9 cellular contexts compared by ENCODE assay signal in genomic region chr4:11505225-11505971, GRCh38.
DNase-seq lines count a peak whose midpoint lies in the region; ATAC-seq and TF ChIP-seq lines count a peak whose summit lies in the region.
"Had no signal": no experiment of that assay in that cellular context is flagged by ENCODE, and none has a peak within 500 bp of the region (broad histone marks: within the 10 kb centered on the region; RNA-seq: fewer than 3 reads in every experiment).

No MANE protein-coding gene starts in this region.

- H2AFZ ChIP-seq in DND-41 (ENCODE audit: low read depth, low read length): no peak overlapping the region

- H3K27me3 ChIP-seq in DND-41 (ENCODE audit: insufficient read depth, low read length, poor library complexity): no peaks in the 10 kb centered on the region
- H3K27me3 ChIP-seq in body of pancreas: no peaks in the 10 kb centered on the region
- no peaks in the 10 kb centered on the region for H3K27me3 ChIP-seq in mucosa of stomach (ENCODE audit: control insufficient read depth, insufficient read depth, low read length)

- POLR2A ChIA-PET in HEK293T (lab: Yijun Ruan, JAX): interaction anchor here (0.6 kb wide), 1 partner anchor 669 kb away, joined by 3 read pairs; no protein-coding TSS in a partner anchor

- intact Hi-C loops in body of pancreas (cut with DNase I): no loop called here

- H3K4me2 ChIP-seq in DND-41 (ENCODE audit: insufficient read depth, low read length): no peak overlapping the region

- CTCF ChIA-PET in HEK293T (lab: Yijun Ruan, JAX): no interaction called here

- no peaks in the 10 kb centered on the region for H3K9me3 ChIP-seq in DND-41 (ENCODE audit: insufficient read depth, low read length, severe bottlenecking)
- no peaks in the 10 kb centered on the region for H3K9me3 ChIP-seq in body of pancreas
- H3K9me3 ChIP-seq in mucosa of stomach (ENCODE audit: control insufficient read depth, low read length): no peaks in the 10 kb centered on the region

- H3K36me3 ChIP-seq in DND-41 (ENCODE audit: insufficient read depth, low read length): no peaks in the 10 kb centered on the region
- no peaks in the 10 kb centered on the region for H3K36me3 ChIP-seq in body of pancreas (replicated peaks in 1 of 2; ENCODE audit: insufficient read depth in 1 of 2, low read depth in 2 of 2)
- H3K36me3 ChIP-seq in mucosa of stomach (ENCODE audit: control insufficient read depth, insufficient read depth, low read length): no peaks in the 10 kb centered on the region

- H3K27ac ChIP-seq in DND-41 (ENCODE audit: low read length) (no peak overlapping the region), body of pancreas (peak overlapping the region in 2 of 4 donors; percentile 21 to 67)

- no peaks in the 10 kb centered on the region for H4K20me1 ChIP-seq in DND-41 (ENCODE audit: insufficient read depth, low read length)

- no peak for TF ChIP-seq CTCF in DND-41 (IDR thresholded peaks at IDR 0.05; ENCODE audit: borderline replicate concordance, extremely low read depth, low read length, poor library complexity, severe bottlenecking)
- TF ChIP-seq CTCF in body of pancreas (IDR thresholded peaks at IDR 0.05): no peak

- H3K4me3 ChIP-seq in DND-41 (ENCODE audit: low read depth in 1 of 2, low read length in 2 of 2) (no peak overlapping the region), body of pancreas (no peak overlapping the region), mucosa of stomach (ENCODE audit: low read length) (no peak overlapping the region)

- H3K9ac ChIP-seq in DND-41 (ENCODE audit: low read depth, low read length) (no peak overlapping the region), mucosa of stomach (ENCODE audit: low read length) (peak overlapping the region; percentile 36)

- no peak for TF ChIP-seq POLR2A in body of pancreas (IDR thresholded peaks at IDR 0.05)

- H3K79me2 ChIP-seq in DND-41 (ENCODE audit: insufficient read depth, low read length): no peaks in the 10 kb centered on the region

- ATAC-seq in DND-41 (ENCODE audit: insufficient read depth, low read depth): peak; percentile 63
- peak; percentile 94 for ATAC-seq in body of pancreas
- ATAC-seq in GM18909 (IDR thresholded peaks at IDR 0.05; ENCODE audit: poor library complexity, unreplicated experiment): no peak

- 10 to 12% methylated on average over 5 of the region's 5 CpGs for WGBS in body of pancreas, 2 donors

- DNase-seq in DND-41: no peak
- peak; percentile 46 for DNase-seq in NCI-H2227 treated with DMSO at 0.1 percent for 48 hours (lab: John Stamatoyannopoulos, UW)
- DNase-seq in body of pancreas: peak in 3 of 4 donors; percentile 10 to 59 (median 41)
- no peak for DNase-seq in pons (ENCODE audit: low spot score)
- no peak for DNase-seq in NCI-H2029 (lab: John Stamatoyannopoulos, UW)
- no peak for DNase-seq in HEK293T (ENCODE audit: extremely low spot score)
- DNase-seq: OCI-M1 had no signal

- H3K4me1 ChIP-seq in DND-41 (ENCODE audit: insufficient read depth, low read length) (no peaks in the 10 kb centered on the region), body of pancreas (peaks cover 7% of the 10 kb centered on the region), mucosa of stomach (ENCODE audit: control insufficient read depth, insufficient read depth, low read length) (peaks cover 31% of the 10 kb centered on the region)

TF ChIP-seq in HEK293T, 16 proteins besides CTCF, POLR2A, EP300 and RAD21:
- TF ChIP-seq ARNT (IDR thresholded peaks at IDR 0.05): no peak
- TF ChIP-seq NFRKB (IDR thresholded peaks at IDR 0.05): no peak
- TF ChIP-seq PKNOX1 (IDR thresholded peaks at IDR 0.05): no peak
- no peak for TF ChIP-seq LEF1 (IDR thresholded peaks at IDR 0.05; ENCODE audit: borderline replicate concordance)
- TF ChIP-seq CTBP1 (IDR thresholded peaks at IDR 0.05; ENCODE audit: borderline replicate concordance): no peak
- TF ChIP-seq FOXK2 (IDR thresholded peaks at IDR 0.05): no peak
- no peak for TF ChIP-seq TARDBP (IDR thresholded peaks at IDR 0.05)
- no peak for TF ChIP-seq BHLHE40 (IDR thresholded peaks at IDR 0.05; ENCODE audit: borderline replicate concordance)
- TF ChIP-seq ELF4 (IDR thresholded peaks at IDR 0.05): no peak
- no peak for TF ChIP-seq L3MBTL2 (conservative IDR thresholded peaks at IDR 0.05)
TF ChIP-seq in HEK293T: peak in this region for 0.

Comparison
In these comparisons a context has a peak if more than half of its experiments do, and no peak if none do; other contexts are left out.
1. DNase-seq: peak in NCI-H2227 treated with DMSO at 0.1 percent for 48 hours (single experiment) and body of pancreas (3 of 4); none in DND-41 (single experiment), pons (single experiment), NCI-H2029 (single experiment) and HEK293T (single experiment).